ENCODE assay signal across 20 cellular contexts in the genomic region with DNA sequence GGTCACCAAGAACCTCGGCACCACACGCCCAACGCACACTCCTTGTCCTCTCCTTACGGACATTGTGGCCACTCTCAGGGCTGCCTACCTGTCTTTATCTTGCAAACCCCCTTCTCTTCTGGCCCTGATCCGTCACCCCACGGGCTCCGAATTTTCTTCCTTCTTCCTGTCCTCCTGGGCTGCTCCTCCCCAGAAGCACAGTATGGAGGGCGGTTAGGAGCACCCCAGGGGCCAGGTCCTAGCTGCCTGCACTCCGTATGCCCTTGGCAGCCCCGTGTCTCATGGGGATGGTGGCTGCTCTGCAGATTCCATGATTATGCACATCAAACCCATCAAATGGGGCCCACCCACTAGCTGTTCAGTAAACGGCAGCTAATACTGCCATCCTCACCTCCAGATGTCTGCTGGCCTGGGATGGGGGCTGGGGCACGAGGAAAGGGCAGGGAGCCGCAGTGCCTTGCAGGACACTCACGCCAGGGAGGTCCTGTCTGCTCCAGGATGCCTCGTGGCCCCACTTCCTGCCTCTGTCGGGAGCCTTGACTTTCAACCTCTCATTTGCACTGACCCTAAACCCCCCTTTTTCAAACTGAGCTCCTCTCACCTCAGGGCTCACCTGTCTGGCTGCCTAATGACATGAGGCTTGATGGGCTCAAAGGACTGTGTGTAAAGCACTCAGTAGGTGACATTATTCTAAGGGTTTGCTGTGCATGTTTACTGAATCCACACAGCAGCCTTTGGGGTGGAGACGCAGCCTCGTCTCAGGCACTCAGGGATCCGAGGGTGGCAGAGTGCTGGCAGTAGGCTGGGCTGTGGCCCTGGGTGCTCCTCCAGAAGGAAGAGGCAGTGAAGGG. TPM values are rescaled to one million over a fixed set of nuclear protein-coding genes. Genes with fewer than 3 reads are reported as not detected.
DNase-seq lines count a peak whose midpoint lies in the region; TF ChIP-seq lines count a peak whose summit lies in the region.
"Had no signal": no experiment of that assay in that cellular context is flagged by ENCODE, and none has a peak within 500 bp of the region (broad histone marks: within the 10 kb centered on the region; RNA-seq: fewer than 3 reads in every experiment).

No MANE protein-coding gene starts in this region.

- TF ChIP-seq POLR2A in breast epithelium (IDR thresholded peaks at IDR 0.05), result no peak

- peaks cover 16% of the 10 kb centered on the region for H3K9me3 Mint-ChIP-seq in activated naive CD4-positive, alpha-beta T cell treated with anti-CD3 and anti-CD28 coated beads, Interleukin-2, amount 50 U/mL, for 24 hours
- peaks cover 21% of the 10 kb centered on the region for H3K9me3 Mint-ChIP-seq in activated CD4-positive, alpha-beta T cell treated with anti-CD3 and anti-CD28 coated beads, Interleukin-2, amount 10 ng/mL, durations not matched to agents 24 days and 14 days

- H3K9ac ChIP-seq in BLaER1 treated with 17β-estradiol and CSF1 and Interleukin-3, amounts not matched to agents 10 nM and 100 nM, result peak overlapping the region in 4 of 11 experiments; percentile 24 to 58 (median 38); a peak in 6 of 22 replicates
- H3K9ac ChIP-seq: GM23248 had no signal

- peaks cover 6% of the 10 kb centered on the region for H3K36me3 Mint-ChIP-seq in activated naive CD4-positive, alpha-beta T cell treated with anti-CD3 and anti-CD28 coated beads, Interleukin-2, amount 50 U/mL, for 24 hours
- H3K36me3 Mint-ChIP-seq in activated CD4-positive, alpha-beta T cell treated with anti-CD3 and anti-CD28 coated beads, Interleukin-2, amount 10 ng/mL, durations not matched to agents 24 days and 14 days (ENCODE audit: low read depth), result no peaks in the 10 kb centered on the region

- peaks cover 38 to 45% (median 43%) of the 10 kb centered on the region in 11 experiments for H3K9me3 ChIP-seq in BLaER1 treated with 17β-estradiol and CSF1 and Interleukin-3, amounts not matched to agents 10 nM and 100 nM (replicated peaks in 1 of 11)
- H3K9me3 ChIP-seq in osteoblast (ENCODE audit: low read depth, low read length) (no peaks in the 10 kb centered on the region), breast epithelium (peaks cover 14 to 36% of the 10 kb centered on the region in 2 donors)

- no peak overlapping the region for H2AFZ ChIP-seq in osteoblast (ENCODE audit: low read length)
- H2AFZ ChIP-seq: GM23248 had no signal

- DNase-seq in activated effector memory CD4-positive, alpha-beta T cell treated with anti-CD3 and anti-CD28 coated beads, Interleukin-2, amount 50 U/mL, for 16 hours, result peak; percentile 57
- no peak for DNase-seq in activated effector memory CD4-positive, alpha-beta T cell treated with Interleukin-2 at 50 U/mL for 16 hours
- DNase-seq in osteoblast (ENCODE audit: insufficient read length, low spot score, missing footprints), result peak; percentile 56
- no peak for DNase-seq in breast epithelium (ENCODE audit: low spot score in 2 of 2)
- no peak for DNase-seq in H4 (ENCODE audit: low spot score)
- DNase-seq in activated CD4-positive, alpha-beta T cell treated with anti-CD3 and anti-CD28 coated beads, Interleukin-2, amount 10 ng/mL, durations not matched to agents 24 days and 14 days, result no peak
- DNase-seq: COR-L47; GF-D8; GM23248; MV-4-11; NCI-H1417; NCI-H2029; NCI-H2171; NCI-H446; NK-92 treated with Interleukin-12 subunit alpha and Interleukin-12 subunit beta, amount 100 ng/mL, for 24 hours; OCI-M1; RPMI8226 had no signal

- no peak overlapping the region for H3K4me3 Mint-ChIP-seq in activated naive CD4-positive, alpha-beta T cell treated with anti-CD3 and anti-CD28 coated beads, Interleukin-2, amount 50 U/mL, for 24 hours
- H3K4me3 Mint-ChIP-seq in activated CD4-positive, alpha-beta T cell treated with anti-CD3 and anti-CD28 coated beads, Interleukin-2, amount 10 ng/mL, durations not matched to agents 24 days and 14 days, result no peak overlapping the region

- peaks cover 20 to 55% (median 50%) of the 10 kb centered on the region in 10 experiments for H3K4me1 ChIP-seq in BLaER1 treated with 17β-estradiol and CSF1 and Interleukin-3, amounts not matched to agents 10 nM and 100 nM
- H3K4me1 ChIP-seq in osteoblast (ENCODE audit: insufficient read depth, low read length) (no peaks in the 10 kb centered on the region), breast epithelium (no peaks in the 10 kb centered on the region)

- peaks cover 0 to 5% (median 0%) of the 10 kb centered on the region in 11 experiments; a peak in 1 of 22 replicates for H4K20me1 ChIP-seq in BLaER1 treated with 17β-estradiol and CSF1 and Interleukin-3, amounts not matched to agents 10 nM and 100 nM
- H4K20me1 ChIP-seq in osteoblast (ENCODE audit: insufficient read depth, low read length), result no peaks in the 10 kb centered on the region

- H3K4me3 ChIP-seq in BLaER1 treated with 17β-estradiol and CSF1 and Interleukin-3, amounts not matched to agents 10 nM and 100 nM, result peak overlapping the region in 3 of 10 experiments; percentile 33 to 40 (median 38); a peak in 6 of 20 replicates
- H3K4me3 ChIP-seq in osteoblast (ENCODE audit: insufficient read depth, low read length), result no peak overlapping the region
- no peak overlapping the region for H3K4me3 ChIP-seq in breast epithelium
- H3K4me3 ChIP-seq: GM23248 had no signal

- TF ChIP-seq CTCF in osteoblast (IDR thresholded peaks at IDR 0.05; ENCODE audit: extremely low read depth, low read depth, low read length), result no peak
- no peak for TF ChIP-seq CTCF in breast epithelium (IDR thresholded peaks at IDR 0.05)

- peak overlapping the region; percentile 1 to 98 (median 77); a peak in 20 of 22 replicates for H3K4me2 ChIP-seq in BLaER1 treated with 17β-estradiol and CSF1 and Interleukin-3, amounts not matched to agents 10 nM and 100 nM
- no peak overlapping the region for H3K4me2 ChIP-seq in osteoblast (ENCODE audit: insufficient read depth, low read length)

- intact Hi-C loops in breast epithelium (cut with DNase I; ENCODE audit: low total_unique reads), result no loop called here
- intact Hi-C loops in activated CD4-positive, alpha-beta T cell treated with anti-CD3 and anti-CD28 coated beads, Interleukin-2, amount 10 ng/mL, durations not matched to agents 24 days and 14 days (cut with micrococcal nuclease), result no loop called here

- no peaks in the 10 kb centered on the region for H3K36me3 ChIP-seq in BLaER1 treated with 17β-estradiol and CSF1 and Interleukin-3, amounts not matched to agents 10 nM and 100 nM
- no peaks in the 10 kb centered on the region for H3K36me3 ChIP-seq in osteoblast (ENCODE audit: insufficient read depth, low read length)
- H3K36me3 ChIP-seq in breast epithelium, result no peaks in the 10 kb centered on the region

- peaks cover 22% of the 10 kb centered on the region for H3K27me3 Mint-ChIP-seq in activated naive CD4-positive, alpha-beta T cell treated with anti-CD3 and anti-CD28 coated beads, Interleukin-2, amount 50 U/mL, for 24 hours
- peaks cover 2% of the 10 kb centered on the region for H3K27me3 Mint-ChIP-seq in activated CD4-positive, alpha-beta T cell treated with anti-CD3 and anti-CD28 coated beads, Interleukin-2, amount 10 ng/mL, durations not matched to agents 24 days and 14 days

- H3K79me2 ChIP-seq in osteoblast (ENCODE audit: insufficient read depth, low read length), result no peaks in the 10 kb centered on the region

- peak overlapping the region; percentile 5 for H3K27ac Mint-ChIP-seq in activated naive CD4-positive, alpha-beta T cell treated with anti-CD3 and anti-CD28 coated beads, Interleukin-2, amount 50 U/mL, for 24 hours
- H3K27ac Mint-ChIP-seq in activated CD4-positive, alpha-beta T cell treated with anti-CD3 and anti-CD28 coated beads, Interleukin-2, amount 10 ng/mL, durations not matched to agents 24 days and 14 days, result no peak overlapping the region

- no peaks in the 10 kb centered on the region for H3K27me3 ChIP-seq in BLaER1 treated with 17β-estradiol and CSF1 and Interleukin-3, amounts not matched to agents 10 nM and 100 nM
- no peaks in the 10 kb centered on the region for H3K27me3 ChIP-seq in osteoblast (ENCODE audit: insufficient read depth, low read length)
- peaks cover 0 to 42% of the 10 kb centered on the region in 2 donors for H3K27me3 ChIP-seq in breast epithelium

- peak overlapping the region in 4 of 11 experiments; percentile 19 to 34 (median 22); a peak in 5 of 22 replicates for H3K27ac ChIP-seq in BLaER1 treated with 17β-estradiol and CSF1 and Interleukin-3, amounts not matched to agents 10 nM and 100 nM
- H3K27ac ChIP-seq in osteoblast (ENCODE audit: low read depth, low read length), result no peak overlapping the region
- H3K27ac ChIP-seq in breast epithelium, result no peak overlapping the region
- H3K27ac ChIP-seq: GM23248 had no signal

- H3K4me1 Mint-ChIP-seq in activated naive CD4-positive, alpha-beta T cell treated with anti-CD3 and anti-CD28 coated beads, Interleukin-2, amount 50 U/mL, for 24 hours, result peaks cover 3% of the 10 kb centered on the region
- H3K4me1 Mint-ChIP-seq in activated CD4-positive, alpha-beta T cell treated with anti-CD3 and anti-CD28 coated beads, Interleukin-2, amount 10 ng/mL, durations not matched to agents 24 days and 14 days, result no peaks in the 10 kb centered on the region

RNA-seq across cellular contexts. Expression of a gene that starts 4.4 kb away (rescaled TPM):
- total RNA-seq in osteoblast (0.29 and 0.36 TPM in 2 replicates), breast epithelium (under 1 TPM; 0.16 to 0.88 (median 0.66) TPM)
- total RNA-seq in H4 (2014; rRNA removed; shearing (Covaris generic)), result 0.10 and 0.12 TPM in 2 replicates
- total RNA-seq in activated CD4-positive, alpha-beta T cell treated with anti-CD3 and anti-CD28 coated beads, Interleukin-2, amount 10 ng/mL, durations not matched to agents 24 days and 14 days, result 1.3 and 1.8 TPM in 2 replicates
- total RNA-seq: Daoy had no signal

Comparison
In these comparisons a context has a peak if more than half of its experiments do, and no peak if none do; other contexts are left out.
1. DNase-seq: peak in activated effector memory CD4-positive, alpha-beta T cell treated with anti-CD3 and anti-CD28 coated beads, Interleukin-2, amount 50 U/mL, for 16 hours (single experiment) and osteoblast (single experiment); none in activated effector memory CD4-positive, alpha-beta T cell treated with Interleukin-2 at 50 U/mL for 16 hours (single experiment), breast epithelium (0 of 2), H4 (single experiment) and activated CD4-positive, alpha-beta T cell treated with anti-CD3 and anti-CD28 coated beads, Interleukin-2, amount 10 ng/mL, durations not matched to agents 24 days and 14 days (single experiment).